Comparison of ENCODE assay signal across 9 cellular contexts in the genomic region with DNA sequence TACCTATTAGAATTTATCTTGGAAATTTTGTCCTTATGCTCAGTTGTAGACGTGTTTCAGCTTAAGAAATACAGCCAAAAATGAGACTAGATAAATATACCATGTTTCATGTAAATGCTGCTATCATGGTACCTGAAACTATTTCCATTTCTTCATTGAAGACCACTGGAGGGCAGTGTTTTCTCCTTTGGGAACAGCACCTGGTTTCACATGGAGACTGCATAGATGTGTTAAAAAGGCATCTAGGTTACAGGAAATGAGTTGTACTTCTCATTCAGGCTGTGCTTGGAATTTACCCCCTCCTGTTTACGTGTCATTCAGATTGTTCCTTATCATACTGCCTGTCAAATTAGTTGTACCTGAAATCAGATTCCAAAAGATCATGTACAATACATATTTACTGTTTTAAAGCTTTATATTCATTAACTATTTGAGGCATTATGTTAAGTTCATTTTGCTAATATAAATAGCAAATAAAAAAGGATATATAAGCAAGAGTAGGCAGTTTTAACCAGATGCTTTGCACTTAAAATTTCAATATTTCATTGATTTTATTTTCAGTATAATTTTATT. TPM values are rescaled to one million over a fixed set of nuclear protein-coding genes. Genes with fewer than 3 reads are reported as not detected.
DNase-seq lines count a peak whose midpoint lies in the region; ATAC-seq, FAIRE-seq and TF ChIP-seq lines count a peak whose summit lies in the region.
"Had no signal": no experiment of that assay in that cellular context is flagged by ENCODE, and none has a peak within 500 bp of the region (broad histone marks: within the 10 kb centered on the region; RNA-seq: fewer than 3 reads in every experiment).

No MANE protein-coding gene starts in this region.

- CTCF ChIA-PET in PC-9 (lab: Charles Lee) = no interaction called here
- CTCF ChIA-PET in endothelial cell of umbilical vein (lab: Charles Lee) = interaction anchor here (0.7 to 3.4 kb wide), 15 partner anchors 8 to 53 kb away, joined by 4 to 23 read pairs (median 8); no protein-coding TSS in a partner anchor

- FAIRE-seq in endothelial cell of umbilical vein (lab: Jason Lieb, UNC) = peak; percentile 73

- H3K79me2 ChIP-seq in PC-9 (ENCODE audit: low read depth) (0 out of 2 replicates have a peak, but pooled peaks cover 2% of the 10 kb centered on the region), endothelial cell of umbilical vein (ENCODE audit: control insufficient read depth, insufficient read depth, low read length) (no peaks in the 10 kb centered on the region)

- H3F3A ChIP-seq in PC-9 (ENCODE audit: insufficient read depth, low read depth) = no peaks in the 10 kb centered on the region

- no peak overlapping the region for H3K9ac ChIP-seq in endothelial cell of umbilical vein (replicated peaks; ENCODE audit: extremely low read depth, insufficient read depth, low read length)
- H3K9ac ChIP-seq: BLaER1 treated with 17β-estradiol and CSF1 and Interleukin-3, amounts not matched to agents 10 nM and 100 nM had no signal

- POLR2A ChIA-PET in PC-9 (lab: Charles Lee; ENCODE audit: unreplicated experiment) (no interaction called here), endothelial cell of umbilical vein (lab: Charles Lee) (no interaction called here)

- H3K4me1 ChIP-seq in PC-9 (replicated peaks; ENCODE audit: insufficient read depth) (peaks cover 2% of the 10 kb centered on the region), endothelial cell of umbilical vein (ENCODE audit: control insufficient read depth, extremely low read depth, insufficient read depth, low read length) (peaks cover 4% of the 10 kb centered on the region), psoas muscle (no peaks in the 10 kb centered on the region)
- H3K4me1 ChIP-seq: BLaER1 treated with 17β-estradiol and CSF1 and Interleukin-3, amounts not matched to agents 10 nM and 100 nM had no signal

- DNase-seq in NOMO-1 treated with DMSO at 0.1 percent for 48 hours (lab: John Stamatoyannopoulos, UW; ENCODE audit: unreplicated experiment) = peak; percentile 24
- DNase-seq in NOMO-1 treated with dmso at 0.1 percent for 144 hours (lab: John Stamatoyannopoulos, UW; ENCODE audit: unreplicated experiment) = no peak
- DNase-seq in Jurkat, Clone E6-1 (ENCODE audit: low read depth, low spot score) = peak; percentile 59
- DNase-seq in PC-9 = peak in 1 of 2 experiments; percentile 58
- DNase-seq in endothelial cell of umbilical vein (ENCODE audit: low read depth, low spot score) = peak; percentile 73
- no peak for DNase-seq in psoas muscle
- DNase-seq in activated CD8-positive, alpha-beta memory T cell treated with anti-CD3 and anti-CD28 coated beads, Interleukin-2, amount 50 U/mL, for 48 hours = no peak

- H2AFZ ChIP-seq in PC-9 = no peak overlapping the region
- no peak overlapping the region for H2AFZ ChIP-seq in endothelial cell of umbilical vein (ENCODE audit: low read depth, low read length)

- intact Hi-C loops in PC-9 (cut with micrococcal nuclease; ENCODE audit: unreplicated experiment) (no loop called here), endothelial cell of umbilical vein (cut with micrococcal nuclease) (loop anchor here (1.0 kb wide), 1 partner anchor 22 kb away; no protein-coding TSS in a partner anchor), psoas muscle (cut with DNase I) (loop anchor here in 1 of 2 donors (2.0 kb wide), 1 partner anchor 20 kb away; no protein-coding TSS in a partner anchor)

- dilution Hi-C loops in endothelial cell of umbilical vein (cut with MboI; ENCODE audit: extremely low pct_ligation_motif_present, low sequenced_read_pairs) = no loop called here

- no peaks in the 10 kb centered on the region for H3K9me1 ChIP-seq in endothelial cell of umbilical vein (replicated peaks; ENCODE audit: control insufficient read depth, extremely low read depth, insufficient read depth, low read length)

- no peak overlapping the region for H3K4me2 ChIP-seq in PC-9
- H3K4me2 ChIP-seq in endothelial cell of umbilical vein (ENCODE audit: insufficient read depth, low read length) = peak overlapping the region; percentile 8
- H3K4me2 ChIP-seq: BLaER1 treated with 17β-estradiol and CSF1 and Interleukin-3, amounts not matched to agents 10 nM and 100 nM had no signal

- H3K4me3 ChIP-seq in Jurkat, Clone E6-1 (ENCODE audit: low read length) = no peak overlapping the region
- H3K4me3 ChIP-seq in PC-9 (no peak overlapping the region), endothelial cell of umbilical vein (replicated peaks in 1 of 3; ENCODE audit: insufficient read depth in 1 of 3, low read depth in 1 of 3, low read length in 3 of 3) (no peak overlapping the region), psoas muscle (no peak overlapping the region)
- H3K4me3 ChIP-seq: BLaER1 treated with 17β-estradiol and CSF1 and Interleukin-3, amounts not matched to agents 10 nM and 100 nM had no signal

- H3K9me2 ChIP-seq in PC-9 (ENCODE audit: insufficient read depth) = no peaks in the 10 kb centered on the region

- no peaks in the 10 kb centered on the region for H3K27me3 ChIP-seq in PC-9 (ENCODE audit: insufficient read depth, low read depth)
- peaks cover 2 to 7% of the 10 kb centered on the region in 2 experiments for H3K27me3 ChIP-seq in endothelial cell of umbilical vein (ENCODE audit: control insufficient read depth in 2 of 2, insufficient read depth in 2 of 2, low read length in 2 of 2)
- H3K27me3 ChIP-seq in psoas muscle (ENCODE audit: insufficient read depth in 3 of 3, low read length in 2 of 3) = peaks cover 0 to 4% (median 0%) of the 10 kb centered on the region in 3 donors

- no peak overlapping the region for H3K27ac ChIP-seq in PC-9
- no peak overlapping the region for H3K27ac ChIP-seq in endothelial cell of umbilical vein (ENCODE audit: insufficient read depth, low read depth, low read length)
- no peak overlapping the region for H3K27ac ChIP-seq in psoas muscle
- H3K27ac ChIP-seq: BLaER1 treated with 17β-estradiol and CSF1 and Interleukin-3, amounts not matched to agents 10 nM and 100 nM had no signal

- peak; percentile 63 for TF ChIP-seq CTCF in PC-9 (conservative IDR thresholded peaks at IDR 0.05)
- peak; percentile 46 to 51 for TF ChIP-seq CTCF in endothelial cell of umbilical vein (IDR thresholded peaks at IDR 0.05; ENCODE audit: extremely low read depth in 1 of 2, insufficient read depth in 1 of 2, low read depth in 1 of 2, low read length in 2 of 2)
- peak; percentile 63 for TF ChIP-seq CTCF in psoas muscle (IDR thresholded peaks at IDR 0.05)

- no peaks in the 10 kb centered on the region for H3K9me3 ChIP-seq in PC-9 (ENCODE audit: insufficient read depth, low read depth)
- no peaks in the 10 kb centered on the region for H3K9me3 ChIP-seq in endothelial cell of umbilical vein (replicated peaks; ENCODE audit: control insufficient read depth, insufficient read depth, low read length)
- no peaks in the 10 kb centered on the region for H3K9me3 ChIP-seq in psoas muscle
- H3K9me3 ChIP-seq: BLaER1 treated with 17β-estradiol and CSF1 and Interleukin-3, amounts not matched to agents 10 nM and 100 nM had no signal

- ATAC-seq in GM21447 (IDR thresholded peaks at IDR 0.05; ENCODE audit: unreplicated experiment) (peak; percentile 68), psoas muscle (peak; percentile 61 to 82 (median 76))

- TF ChIP-seq POLR2A in endothelial cell of umbilical vein (IDR thresholded peaks at IDR 0.05; ENCODE audit: low read depth, low read length) = no peak

- H3K36me3 ChIP-seq in PC-9 (ENCODE audit: low read depth) = no peaks in the 10 kb centered on the region
- no peaks in the 10 kb centered on the region for H3K36me3 ChIP-seq in endothelial cell of umbilical vein (ENCODE audit: control insufficient read depth in 2 of 2, extremely low read depth in 1 of 2, insufficient read depth in 2 of 2, low read length in 2 of 2)
- no peaks in the 10 kb centered on the region for H3K36me3 ChIP-seq in psoas muscle (ENCODE audit: insufficient read depth in 1 of 2, low read depth in 1 of 2)
- H3K36me3 ChIP-seq: BLaER1 treated with 17β-estradiol and CSF1 and Interleukin-3, amounts not matched to agents 10 nM and 100 nM had no signal

- BruUV-seq in PC-9 (replicated peaks; lab: Mats Ljungman, UMichigan) (no TSS peak), endothelial cell of umbilical vein (replicated peaks; lab: Mats Ljungman, UMichigan) (no TSS peak)

- H4K20me1 ChIP-seq in PC-9 (ENCODE audit: insufficient read depth) (no peaks in the 10 kb centered on the region), endothelial cell of umbilical vein (replicated peaks; ENCODE audit: control insufficient read depth, extremely low read depth, insufficient read depth, low read length) (no peaks in the 10 kb centered on the region)

- 26 to 35% (median 31%) methylated on average over 2 of the region's 2 CpGs for WGBS in psoas muscle, 3 donors

TF ChIP-seq in endothelial cell of umbilical vein, 7 proteins besides CTCF, POLR2A, EP300 and RAD21:
- TF ChIP-seq POLR2AphosphoS5 (IDR thresholded peaks at IDR 0.05; ENCODE audit: insufficient read depth, low read depth, low read length) (no peak), GATA2 (IDR thresholded peaks at IDR 0.05; ENCODE audit: insufficient read depth, insufficient read length, low read depth, low read length) (peak; percentile 14)

RNA-seq across cellular contexts. Expression of a gene that starts 57.3 kb away (rescaled TPM):
- 106 TPM for polyA plus RNA-seq in Jurkat, Clone E6-1 (2012; ENCODE audit: insufficient read depth, insufficient read length)
- total RNA-seq in PC-9 (2021) = 46.0 and 58.8 TPM in 2 replicates
- total RNA-seq in endothelial cell of umbilical vein = 83.6 and 85.4 TPM in 2 replicates
- polyA plus RNA-seq in endothelial cell of umbilical vein = 36.4 and 47.6 TPM in 2 replicates
- polyA plus RNA-seq in endothelial cell of umbilical vein (2011; cell fraction: cytosol; rRNA removed) = 61.7 and 77.1 TPM in 2 replicates
- polyA plus RNA-seq in endothelial cell of umbilical vein (2011; cell fraction: nucleus; rRNA removed) = 37.5 and 64.5 TPM in 2 replicates
- polyA plus RNA-seq in endothelial cell of umbilical vein (2012) = 98.4 and 159 TPM in 2 replicates
- 36.4 and 37.2 TPM in 2 replicates for polyA minus RNA-seq in endothelial cell of umbilical vein
- 30.4 TPM for polyA minus RNA-seq in endothelial cell of umbilical vein (2011; cell fraction: cytosol; rRNA and poly(A)+ RNA removed)
- 63.8 and 93.6 TPM in 2 replicates for polyA minus RNA-seq in endothelial cell of umbilical vein (2011; cell fraction: nucleus; rRNA and poly(A)+ RNA removed)
- 100 to 1,000 TPM in 1 of 4 donors, 10 to 100 TPM in 3; 51.2 to 109 (median 90.4) TPM for total RNA-seq in psoas muscle
- polyA plus RNA-seq in psoas muscle = 100 to 1,000 TPM; 111 to 372 (median 249) TPM

Comparison
In these comparisons a context has a peak if more than half of its experiments do, and no peak if none do; other contexts are left out.
1. DNase-seq: peak in NOMO-1 treated with DMSO at 0.1 percent for 48 hours (single experiment), Jurkat, Clone E6-1 (single experiment) and endothelial cell of umbilical vein (single experiment); none in NOMO-1 treated with dmso at 0.1 percent for 144 hours (single experiment), psoas muscle (0 of 2) and activated CD8-positive, alpha-beta memory T cell treated with anti-CD3 and anti-CD28 coated beads, Interleukin-2, amount 50 U/mL, for 48 hours (single experiment).
2. Peak in every context shown above with its lines, with median percentiles within 50 percentile points of each other: CTCF ChIP-seq.